In the genomic region with DNA sequence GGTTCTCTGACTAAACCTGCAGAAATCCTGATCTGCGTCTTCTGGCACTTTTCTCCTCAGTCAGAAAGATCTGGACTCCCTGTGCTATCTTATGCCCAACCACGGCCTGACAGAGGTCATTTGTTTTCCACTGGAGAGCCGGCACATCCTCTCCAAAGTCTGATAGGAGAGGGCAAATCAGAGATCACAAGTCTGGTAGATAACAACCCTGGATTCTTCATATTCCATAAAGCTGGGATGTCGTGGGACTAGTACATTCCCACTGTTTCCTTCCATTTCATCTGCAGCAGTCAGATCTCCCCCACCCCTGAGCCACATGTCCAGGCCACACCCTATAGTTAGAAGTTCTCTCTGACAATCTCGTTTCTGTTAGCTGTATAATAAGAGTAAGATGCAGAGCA, we compare ENCODE assay signal across 12 cellular contexts.
A peak's percentile ranks its signal among the peaks of the same experiment; 100 is the strongest.
DNase-seq lines count a peak whose midpoint lies in the region; ATAC-seq, FAIRE-seq and TF ChIP-seq lines count a peak whose summit lies in the region.
"Had no signal": no experiment of that assay in that cellular context is flagged by ENCODE, and none has a peak within 500 bp of the region (broad histone marks: within the 10 kb centered on the region; RNA-seq: fewer than 3 reads in every experiment).

No MANE protein-coding gene starts in this region.

- no peaks in the 10 kb centered on the region for H3K27me3 ChIP-seq in astrocyte (ENCODE audit: insufficient read depth, low read length)
- H3K27me3 ChIP-seq in layer of hippocampus (ENCODE audit: control insufficient read depth, insufficient read depth, low read length) = no peaks in the 10 kb centered on the region
- no peaks in the 10 kb centered on the region for H3K27me3 ChIP-seq in aorta (ENCODE audit: control insufficient read depth in 1 of 2, insufficient read depth in 2 of 2, low read length in 1 of 2)

- intact Hi-C loops in aorta (cut with DNase I) = loop anchor here (5.0 kb wide), 3 partner anchors 34 to 294 kb away; no protein-coding TSS in a partner anchor

- no peak for DNase-seq in activated naive CD4-positive, alpha-beta T cell (lab: John Stamatoyannopoulos, UW)
- DNase-seq in astrocyte (ENCODE audit: low read depth) = peak; percentile 78
- DNase-seq in aorta = no peak
- DNase-seq in immature natural killer cell = no peak
- DNase-seq: ACHN; activated CD4-positive, alpha-beta T cell treated with anti-CD3 and anti-CD28 coated beads, Interleukin-2, amount 50 U/mL, for 4 hours; activated naive CD8-positive, alpha-beta T cell treated with anti-CD3 and anti-CD28 coated beads, Interleukin-2, amount 10 ng/mL, durations not matched to agents 7 days and 5 days; kidney glomerular epithelial cell had no signal

- H3K4me3 Mint-ChIP-seq in activated naive CD4-positive, alpha-beta T cell treated with anti-CD3 and anti-CD28 coated beads, Interleukin-2, amount 50 U/mL, for 24 hours = no peak overlapping the region
- H3K4me3 Mint-ChIP-seq in astrocyte (ENCODE audit: unreplicated experiment) (no peak overlapping the region), immature natural killer cell (no peak overlapping the region)

- H3K27ac ChIP-seq in astrocyte (ENCODE audit: low read depth, low read length) = no peak overlapping the region
- peak overlapping the region; percentile 75 for H3K27ac ChIP-seq in layer of hippocampus (ENCODE audit: low read depth, low read length)
- H3K27ac ChIP-seq in aorta (ENCODE audit: low read depth in 1 of 2, low read length in 2 of 2) = no peak overlapping the region

- peaks cover 3% of the 10 kb centered on the region for H4K20me1 ChIP-seq in astrocyte (ENCODE audit: insufficient read depth, low read length)

- H3K36me3 Mint-ChIP-seq in activated naive CD4-positive, alpha-beta T cell treated with anti-CD3 and anti-CD28 coated beads, Interleukin-2, amount 50 U/mL, for 24 hours = peaks cover 2% of the 10 kb centered on the region
- H3K36me3 Mint-ChIP-seq in astrocyte (ENCODE audit: low read depth, unreplicated experiment) = peaks cover 4% of the 10 kb centered on the region
- peaks cover 0 to 25% (median 0%) of the 10 kb centered on the region in 3 donors for H3K36me3 Mint-ChIP-seq in immature natural killer cell
- H3K36me3 Mint-ChIP-seq: activated naive CD8-positive, alpha-beta T cell treated with anti-CD3 and anti-CD28 coated beads, Interleukin-2, amount 10 ng/mL, durations not matched to agents 7 days and 5 days had no signal

- peaks cover 48% of the 10 kb centered on the region for H3K4me1 Mint-ChIP-seq in activated naive CD4-positive, alpha-beta T cell treated with anti-CD3 and anti-CD28 coated beads, Interleukin-2, amount 50 U/mL, for 24 hours
- peaks cover 48% of the 10 kb centered on the region for H3K4me1 Mint-ChIP-seq in astrocyte (ENCODE audit: low read depth, unreplicated experiment)
- peaks cover 41 to 54% of the 10 kb centered on the region in 2 donors for H3K4me1 Mint-ChIP-seq in immature natural killer cell

- TF ChIP-seq CTCF in astrocyte (IDR thresholded peaks at IDR 0.05; ENCODE audit: insufficient read depth, low read depth, low read length) = no peak

- no peaks in the 10 kb centered on the region for H3K79me2 ChIP-seq in astrocyte (ENCODE audit: insufficient read depth, low read length)

- H3K27me3 Mint-ChIP-seq in activated naive CD4-positive, alpha-beta T cell treated with anti-CD3 and anti-CD28 coated beads, Interleukin-2, amount 50 U/mL, for 24 hours = no peaks in the 10 kb centered on the region
- H3K27me3 Mint-ChIP-seq in astrocyte (ENCODE audit: low read depth, unreplicated experiment) (no peaks in the 10 kb centered on the region), immature natural killer cell (ENCODE audit: low read depth in 3 of 3) (peaks cover 0 to 4% (median 0%) of the 10 kb centered on the region in 3 donors)
- H3K27me3 Mint-ChIP-seq: activated naive CD8-positive, alpha-beta T cell treated with anti-CD3 and anti-CD28 coated beads, Interleukin-2, amount 10 ng/mL, durations not matched to agents 7 days and 5 days had no signal

- 59 to 63% methylated on average over 5 of the region's 5 CpGs for WGBS in aorta, 2 donors

- ATAC-seq in aorta (ENCODE audit: low FRiP score) (peak; percentile 13), GM21515 (IDR thresholded peaks at IDR 0.05; ENCODE audit: unreplicated experiment) (no peak), GM18867 (IDR thresholded peaks at IDR 0.05; ENCODE audit: unreplicated experiment) (no peak)

- H3K4me2 ChIP-seq in astrocyte (ENCODE audit: low read length) = peak overlapping the region; percentile 9

- H3K9me3 ChIP-seq in astrocyte (ENCODE audit: insufficient read depth, low read depth, low read length) = no peaks in the 10 kb centered on the region
- no peaks in the 10 kb centered on the region for H3K9me3 ChIP-seq in aorta (ENCODE audit: control insufficient read depth, low read length)

- no peak overlapping the region for H2AFZ ChIP-seq in astrocyte (ENCODE audit: low read depth, low read length)

- H3K27ac Mint-ChIP-seq in activated naive CD4-positive, alpha-beta T cell treated with anti-CD3 and anti-CD28 coated beads, Interleukin-2, amount 50 U/mL, for 24 hours = peak overlapping the region; percentile 55
- H3K27ac Mint-ChIP-seq in astrocyte (ENCODE audit: unreplicated experiment) (peak overlapping the region; percentile 79), immature natural killer cell (no peak overlapping the region)

- H3K36me3 ChIP-seq in astrocyte (ENCODE audit: insufficient read depth, low read length) (no peaks in the 10 kb centered on the region), aorta (ENCODE audit: control insufficient read depth in 1 of 2, insufficient read depth in 2 of 2, low read length in 1 of 2) (peaks cover 0 to 2% of the 10 kb centered on the region in 2 donors)

- no peaks in the 10 kb centered on the region for H3K9me3 Mint-ChIP-seq in activated naive CD4-positive, alpha-beta T cell treated with anti-CD3 and anti-CD28 coated beads, Interleukin-2, amount 50 U/mL, for 24 hours
- H3K9me3 Mint-ChIP-seq in astrocyte (ENCODE audit: unreplicated experiment) (peaks cover 2% of the 10 kb centered on the region), immature natural killer cell (no peaks in the 10 kb centered on the region)
- H3K9me3 Mint-ChIP-seq: activated naive CD8-positive, alpha-beta T cell treated with anti-CD3 and anti-CD28 coated beads, Interleukin-2, amount 10 ng/mL, durations not matched to agents 7 days and 5 days had no signal

- FAIRE-seq in astrocyte (lab: Jason Lieb, UNC) = no peak

- H3K4me3 ChIP-seq in astrocyte (ENCODE audit: insufficient read depth, low read depth, low read length) = no peak overlapping the region
- no peak overlapping the region for H3K4me3 ChIP-seq in aorta (ENCODE audit: low read length in 2 of 2)

- H3K4me1 ChIP-seq in astrocyte (ENCODE audit: insufficient read depth, low read length) (peaks cover 36% of the 10 kb centered on the region), aorta (ENCODE audit: control insufficient read depth in 1 of 2, insufficient read depth in 2 of 2, low read length in 2 of 2) (no peaks in the 10 kb centered on the region)

- H3K9ac ChIP-seq in astrocyte (ENCODE audit: low read length) = no peak overlapping the region

Comparison
In these comparisons a context has a peak if more than half of its experiments do, and no peak if none do; other contexts are left out.
1. H3K27ac Mint-ChIP-seq: peak in activated naive CD4-positive, alpha-beta T cell treated with anti-CD3 and anti-CD28 coated beads, Interleukin-2, amount 50 U/mL, for 24 hours (single experiment) and astrocyte (single experiment); none in immature natural killer cell (0 of 6).